8 cellular contexts compared by ENCODE assay signal in the genomic region with DNA sequence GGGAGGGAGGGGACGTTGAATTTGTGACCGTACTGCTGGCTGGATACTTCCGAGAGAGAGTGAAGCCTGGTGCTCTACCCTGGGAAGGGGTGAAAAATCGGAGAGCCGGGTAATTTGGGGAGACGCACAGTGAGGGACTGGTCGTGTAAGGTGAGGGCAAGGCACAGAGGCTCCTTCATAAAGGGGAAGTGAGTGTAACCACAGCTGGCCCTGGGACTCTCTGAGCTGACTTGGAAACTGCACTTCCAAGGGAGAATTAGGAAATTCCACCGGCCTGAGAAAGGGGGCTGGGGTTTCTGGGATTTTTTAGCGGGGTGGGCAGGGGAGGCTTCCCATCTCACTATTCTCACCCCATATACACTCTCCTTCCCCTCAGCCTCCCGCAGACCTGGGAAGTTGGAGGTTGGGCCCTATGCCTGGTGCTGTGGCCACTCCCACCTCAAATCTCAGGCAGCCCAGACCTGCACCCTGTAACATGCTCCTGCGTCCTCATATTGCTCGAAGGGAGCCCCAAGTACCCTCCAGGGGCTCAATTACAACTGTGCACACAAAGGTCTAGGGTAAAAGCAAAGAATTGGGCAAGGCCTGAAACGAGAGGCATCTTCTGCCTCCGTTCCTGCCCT.
DNase-seq lines count a peak whose midpoint lies in the region; ATAC-seq, FAIRE-seq and TF ChIP-seq lines count a peak whose summit lies in the region.

No MANE protein-coding gene starts in this region.

- in situ Hi-C loops in transverse colon (cut with MboI; ENCODE audit: low pct_ligation_motif_present in 1 of 4, low pct_unique_long_range_greater_than_20kb in 1 of 4, low sequenced_read_pairs in 3 of 4), result no loop called here

- FAIRE-seq in GM12892 (lab: Jason Lieb, UNC), result no peak

- no peaks in the 10 kb centered on the region for H3K36me3 Mint-ChIP-seq in activated CD4-positive, alpha-beta T cell treated with anti-CD3 and anti-CD28 coated beads, Interleukin-2, amount 10 ng/mL, durations not matched to agents 7 days and 5 days (ENCODE audit: low read depth)

- 27 to 28% methylated on average over 14 of the region's 14 CpGs for WGBS in lower leg skin, 2 donors
- WGBS in transverse colon (ENCODE audit: low coverage in 1 of 2), 2 donors, result 26 to 30% methylated on average over 7 to 14 of the region's 14 CpGs

- H3K4me3 ChIP-seq in cardiac fibroblast (replicated peaks in 1 of 2; ENCODE audit: low read depth in 2 of 2, low read length in 2 of 2) (peak overlapping the region; percentile 83 to 94), lower leg skin (ENCODE audit: low read depth, poor library complexity, severe bottlenecking) (peak overlapping the region; percentile 67), transverse colon (peak overlapping the region; percentile 49 to 75 (median 70))

- TF ChIP-seq CTCF in cardiac fibroblast (IDR thresholded peaks at IDR 0.05; ENCODE audit: low read depth, low read length) (no peak), lower leg skin (IDR thresholded peaks at IDR 0.05) (no peak), transverse colon (IDR thresholded peaks at IDR 0.05) (no peak)

- H3K36me3 ChIP-seq in transverse colon, result no peaks in the 10 kb centered on the region

- H3K27ac Mint-ChIP-seq in activated CD4-positive, alpha-beta T cell treated with anti-CD3 and anti-CD28 coated beads, Interleukin-2, amount 10 ng/mL, durations not matched to agents 7 days and 5 days, result no peak overlapping the region

- ATAC-seq in HG03159 (IDR thresholded peaks at IDR 0.05; ENCODE audit: unreplicated experiment), result no peak

- H3K4me1 Mint-ChIP-seq in activated CD4-positive, alpha-beta T cell treated with anti-CD3 and anti-CD28 coated beads, Interleukin-2, amount 10 ng/mL, durations not matched to agents 7 days and 5 days, result peaks cover 12% of the 10 kb centered on the region

- CTCF ChIA-PET in activated CD4-positive, alpha-beta T cell treated with anti-CD3 and anti-CD28 coated beads, Interleukin-2, amount 10 ng/mL, durations not matched to agents 7 days and 5 days (lab: Charles Lee), result no interaction called here

- peak overlapping the region; percentile 72 for H3K4me3 Mint-ChIP-seq in activated CD4-positive, alpha-beta T cell treated with anti-CD3 and anti-CD28 coated beads, Interleukin-2, amount 10 ng/mL, durations not matched to agents 7 days and 5 days

- POLR2A ChIA-PET in activated CD4-positive, alpha-beta T cell treated with anti-CD3 and anti-CD28 coated beads, Interleukin-2, amount 10 ng/mL, durations not matched to agents 7 days and 5 days (lab: Charles Lee), result no interaction called here

- no peak for TF ChIP-seq EP300 in transverse colon (IDR thresholded peaks at IDR 0.05; ENCODE audit: low read depth)

- H3K9me3 Mint-ChIP-seq in activated CD4-positive, alpha-beta T cell treated with anti-CD3 and anti-CD28 coated beads, Interleukin-2, amount 10 ng/mL, durations not matched to agents 7 days and 5 days, result no peaks in the 10 kb centered on the region

- no peaks in the 10 kb centered on the region for H3K9me3 ChIP-seq in transverse colon

- DNase-seq in activated CD4-positive, alpha-beta T cell treated with anti-CD3 and anti-CD28 coated beads, Interleukin-2, amount 10 ng/mL, durations not matched to agents 7 days and 5 days, result no peak
- DNase-seq in activated CD4-positive, alpha-beta T cell treated with anti-CD3 and anti-CD28 coated beads, Interleukin-2, amount 50 U/mL, for 1 hour, result no peak
- DNase-seq in cardiac fibroblast (ENCODE audit: low read depth in 2 of 2) (peak in 1 of 2 donors; percentile 44), lower leg skin (ENCODE audit: low spot score in 2 of 2) (no peak), transverse colon (no peak), NCI-H1105 treated with DMSO at 0.1 percent for 48 hours (lab: John Stamatoyannopoulos, UW) (no peak), GM12892 (ENCODE audit: insufficient read length) (no peak)

- H3K27me3 Mint-ChIP-seq in activated CD4-positive, alpha-beta T cell treated with anti-CD3 and anti-CD28 coated beads, Interleukin-2, amount 10 ng/mL, durations not matched to agents 7 days and 5 days, result peaks cover 57% of the 10 kb centered on the region

- peaks cover 30 to 52% (median 35%) of the 10 kb centered on the region in 4 donors for H3K4me1 ChIP-seq in transverse colon

- intact Hi-C loops in lower leg skin (cut with DNase I; ENCODE audit: low total_unique reads), result no loop called here
- intact Hi-C loops in transverse colon (cut with DNase I; ENCODE audit: low total_unique reads), result no loop called here

- H3K27me3 ChIP-seq in transverse colon, result no peaks in the 10 kb centered on the region

- no peak for TF ChIP-seq POLR2A in lower leg skin (IDR thresholded peaks at IDR 0.05)
- TF ChIP-seq POLR2A in transverse colon (IDR thresholded peaks at IDR 0.05), result no peak
- no peak for TF ChIP-seq POLR2A in GM12892 (IDR thresholded peaks at IDR 0.05; ENCODE audit: low read depth, low read length)

- peak overlapping the region; percentile 70 to 84 (median 81) for H3K27ac ChIP-seq in transverse colon
